9 cellular contexts compared by ENCODE assay signal in the genomic region with DNA sequence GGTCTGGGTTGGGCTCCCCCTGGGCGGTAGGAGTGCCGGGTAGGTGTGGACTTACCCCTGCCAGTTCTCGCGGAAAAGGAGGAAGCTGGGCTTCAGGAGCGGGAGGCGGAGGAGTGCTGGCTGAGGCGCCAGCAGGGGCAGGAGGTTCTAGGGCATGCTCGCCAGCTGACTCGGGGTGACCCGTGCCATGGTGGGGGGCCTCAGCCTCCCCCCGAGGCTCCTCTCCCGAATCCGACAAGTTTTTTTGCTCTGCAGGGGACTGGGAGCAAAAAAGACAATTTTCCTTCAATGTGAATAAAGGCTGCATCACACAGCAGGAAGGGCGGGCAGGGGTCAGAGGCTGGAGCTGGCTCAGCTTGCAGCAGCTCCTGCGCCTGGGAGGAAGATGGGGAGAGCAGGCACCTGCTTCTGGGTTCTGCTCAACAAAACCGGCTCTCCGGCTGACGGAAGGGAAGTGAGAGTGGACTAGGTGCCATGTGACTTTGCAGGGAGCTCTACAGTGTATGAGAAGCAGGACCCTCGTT. TPM values are rescaled to one million over a fixed set of nuclear protein-coding genes. Genes with fewer than 3 reads are reported as not detected.
A peak's percentile ranks its signal among the peaks of the same experiment; 100 is the strongest.
DNase-seq lines count a peak whose midpoint lies in the region; ATAC-seq and TF ChIP-seq lines count a peak whose summit lies in the region.
"Had no signal": no experiment of that assay in that cellular context is flagged by ENCODE, and none has a peak within 500 bp of the region (broad histone marks: within the 10 kb centered on the region; RNA-seq: fewer than 3 reads in every experiment).

No MANE protein-coding gene starts in this region.

- H3K9ac ChIP-seq in OCI-LY3 (ENCODE audit: low read length): peak overlapping the region; percentile 26; the same call in 1 of the 2 replicates

- H3K79me2 ChIP-seq in OCI-LY3 (ENCODE audit: low read length): peaks cover 98% of the 10 kb centered on the region

- H3K4me1 ChIP-seq in OCI-LY3 (ENCODE audit: low read length) (peaks cover 51% of the 10 kb centered on the region), heart left ventricle (peaks cover 30 to 100% (median 98%) of the 10 kb centered on the region in 12 donors)

- TF ChIP-seq POLR2A in heart left ventricle (IDR thresholded peaks at IDR 0.05): no peak

- H3K27me3 ChIP-seq in OCI-LY3 (ENCODE audit: low read depth, low read length): no peaks in the 10 kb centered on the region
- no peaks in the 10 kb centered on the region for H3K27me3 ChIP-seq in heart left ventricle

- peak overlapping the region; percentile 68 for H3K4me3 ChIP-seq in OCI-LY3 (ENCODE audit: low read length)
- no peak overlapping the region for H3K4me3 ChIP-seq in heart left ventricle

- no peak overlapping the region for H2AFZ ChIP-seq in OCI-LY3 (ENCODE audit: low read depth, low read length)

- H3K36me3 ChIP-seq in OCI-LY3 (replicated peaks; ENCODE audit: low read depth, low read length): peaks cover 47% of the 10 kb centered on the region
- peaks cover 0 to 11% (median 0%) of the 10 kb centered on the region in 9 donors for H3K36me3 ChIP-seq in heart left ventricle

- no peak for ATAC-seq in heart left ventricle
- ATAC-seq in GM21423 (IDR thresholded peaks at IDR 0.05; ENCODE audit: unreplicated experiment): no peak

- H3K9me3 ChIP-seq in OCI-LY3 (ENCODE audit: insufficient read depth, low read length) (no peaks in the 10 kb centered on the region), heart left ventricle (no peaks in the 10 kb centered on the region)

- peaks cover 88% of the 10 kb centered on the region for H4K20me1 ChIP-seq in OCI-LY3 (ENCODE audit: insufficient read depth, low read length)

- intact Hi-C loops in heart left ventricle (cut with DNase I): no loop called here

- TF ChIP-seq CTCF in GM20000 (IDR thresholded peaks at IDR 0.05; ENCODE audit: extremely low read depth, missing control alignments) (no peak), OCI-LY3 (IDR thresholded peaks at IDR 0.05; ENCODE audit: low read depth, low read length) (no peak), heart left ventricle (IDR thresholded peaks at IDR 0.05) (no peak)

- peak overlapping the region; percentile 87 for H3K4me2 ChIP-seq in OCI-LY3 (ENCODE audit: low read length)

- 27 to 38% (median 29%) methylated on average over 18 to 19 of the region's 19 CpGs for WGBS in heart left ventricle, 4 donors

- H3K27ac ChIP-seq in OCI-LY3 (ENCODE audit: low read length) (peak overlapping the region; percentile 57), heart left ventricle (peak overlapping the region in 11 of 12 donors; percentile 2 to 85 (median 59))

- peak; percentile 70 for DNase-seq in GM20000 (ENCODE audit: low spot score)
- DNase-seq in heart left ventricle: peak in 1 of 5 donors; percentile 53
- DNase-seq in retina: peak; percentile 61
- no peak for DNase-seq in HPDE6-E6E7 (ENCODE audit: extremely low spot score)
- no peak for DNase-seq in GOT3 (lab: John Stamatoyannopoulos, UW)
- DNase-seq: activated T-cell treated with anti-CD3 and anti-CD28 coated beads, Interleukin-2, amount 50 U/mL, for 48 hours; NCI-H82 had no signal

RNA-seq across cellular contexts. Expression of a gene that starts 26.5 kb away (rescaled TPM):
- total RNA-seq in heart left ventricle: 10 to 100 TPM; 48.9 to 80.7 (median 58.0) TPM
- polyA plus RNA-seq in heart left ventricle: 10 to 100 TPM; 29.4 to 59.7 TPM

RNA-seq across cellular contexts. Expression of a gene that starts 37.3 kb away (rescaled TPM):
- 1 to 10 TPM; 1.2 to 6.2 (median 3.3) TPM for total RNA-seq in heart left ventricle
- polyA plus RNA-seq in heart left ventricle: 1 to 10 TPM; 2.4 to 4.8 TPM

RNA-seq across cellular contexts. Expression of a gene that starts 46.7 kb away (rescaled TPM):
- total RNA-seq in heart left ventricle: 1 to 10 TPM; 1.7 to 3.9 (median 2.3) TPM
- polyA plus RNA-seq in heart left ventricle: 1 to 10 TPM; 1.3 to 3.8 TPM

RNA-seq across cellular contexts. Expression of a gene that starts 47.8 kb away (rescaled TPM):
- 100 to 1,000 TPM; 388 to 533 (median 476) TPM for total RNA-seq in heart left ventricle
- 100 to 1,000 TPM; 791 to 945 TPM for polyA plus RNA-seq in heart left ventricle

Comparison
In these comparisons a context has a peak if more than half of its experiments do, and no peak if none do; other contexts are left out.
1. DNase-seq: peak in GM20000 (single experiment) and retina (single experiment); none in HPDE6-E6E7 (single experiment) and GOT3 (single experiment).